Comparison of ENCODE assay signal across 26 cellular contexts in the genomic region with DNA sequence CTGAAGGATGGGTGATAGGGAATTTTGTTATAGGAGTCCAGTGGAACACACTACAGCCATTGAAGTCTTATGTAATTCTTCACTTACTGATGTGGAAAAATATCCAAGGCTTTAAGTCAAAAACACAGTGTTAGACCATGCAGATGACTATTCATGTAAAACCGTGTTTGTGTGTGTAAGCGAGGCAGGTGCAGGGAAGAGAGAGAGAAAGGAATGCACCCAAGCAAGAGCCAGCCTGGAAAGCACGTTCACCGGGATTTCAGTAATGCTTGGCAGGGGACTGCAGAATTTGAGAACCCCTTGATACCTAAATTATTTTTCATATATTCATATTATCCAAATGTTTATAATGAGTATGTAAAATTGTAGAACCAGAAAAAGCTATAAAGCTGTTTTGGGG.
"Had no signal": no experiment of that assay in that cellular context is flagged by ENCODE, and none has a peak within 500 bp of the region (broad histone marks: within the 10 kb centered on the region; RNA-seq: fewer than 3 reads in every experiment).

No MANE protein-coding gene starts in this region.

- H3K4me1 ChIP-seq: colonic mucosa, foreskin keratinocyte, uterus had no signal

- H3K4me3 ChIP-seq: colonic mucosa, heart right ventricle, lower lobe of right lung, ovary, right lobe of liver, stomach, tibial artery, upper lobe of right lung, uterus had no signal

- H3K36me3 ChIP-seq: colonic mucosa, heart right ventricle, lower lobe of right lung, ovary, right lobe of liver, stomach, tibial artery, upper lobe of right lung, uterus had no signal

- DNase-seq: colonic mucosa; effector CD8-positive, alpha-beta T cell; endodermal cell; foreskin keratinocyte; glutamatergic neuron; heart right ventricle; hippocampal formation; left colon; left ventricle myocardium superior; lower lobe of right lung; naive thymus-derived CD8-positive, alpha-beta T cell; nephron progenitor cell; nucleus accumbens; ovary; posterior cingulate gyrus; retina; right lobe of liver; stimulated activated CD4-positive, alpha-beta T cell treated with anti-CD3 and anti-CD28 coated beads, Interleukin-2, amount 100 ng/mL, for 24 hours; stimulated activated CD4-positive, alpha-beta T cell treated with anti-CD3 and anti-CD28 coated beads, Interleukin-4, amount 100 ng/mL, for 24 hours; stimulated activated naive CD4-positive, alpha-beta T cell treated with Interleukin-2 at 50 U/mL for 16 hours; stomach; tibial artery; upper lobe of right lung; uterus had no signal

- H3K27me3 ChIP-seq: colonic mucosa, foreskin keratinocyte, heart right ventricle, ovary, right lobe of liver, stomach, tibial artery, upper lobe of right lung, uterus had no signal

- H3K9me3 ChIP-seq: colonic mucosa, heart right ventricle, lower lobe of right lung, ovary, right lobe of liver, stomach, tibial artery, upper lobe of right lung, uterus had no signal

- H3K27ac ChIP-seq: colonic mucosa, epithelial cell of prostate, foreskin keratinocyte, heart right ventricle, lower lobe of right lung, ovary, right lobe of liver, stomach, tibial artery, upper lobe of right lung, uterus had no signal

- ATAC-seq: heart right ventricle; left colon; left ventricle myocardium superior; naive thymus-derived CD8-positive, alpha-beta T cell; stimulated activated effector memory CD8-positive, alpha-beta T cell treated with anti-CD3 and anti-CD28 coated beads, Interleukin-12 subunit alpha, Interleukin-12 subunit beta, amount 100 ng/mL, for 72 hours; upper lobe of right lung had no signal
